7 cellular contexts compared by ENCODE assay signal in genomic region chr2:19868224-19868623, GRCh38. TPM values are rescaled to one million over a fixed set of nuclear protein-coding genes. Genes with fewer than 3 reads are reported as not detected.
DNase-seq lines count a peak whose midpoint lies in the region; ATAC-seq and TF ChIP-seq lines count a peak whose summit lies in the region.

No MANE protein-coding gene starts in this region.

- H4K20me1 ChIP-seq in fibroblast of lung (ENCODE audit: control insufficient read depth, extremely low read depth, insufficient read depth, low read length): no peaks in the 10 kb centered on the region

- no peak for TF ChIP-seq CTCF in fibroblast of lung (conservative IDR thresholded peaks at IDR 0.05 in 1 of 2, IDR thresholded peaks at IDR 0.05 in 1 of 2; ENCODE audit: low read depth in 1 of 2, low read length in 2 of 2)

- no peak overlapping the region for H3K27ac ChIP-seq in fibroblast of lung (ENCODE audit: insufficient read depth, low read length)
- H3K27ac ChIP-seq in skin epidermis: peak overlapping the region in 9 of 21 experiments; percentile 45 to 79 (median 62)

- peak overlapping the region; percentile 93 to 100 (median 97) for H3K4me3 Mint-ChIP-seq in IgD-negative memory B cell

- no peak for DNase-seq in fibroblast of lung (ENCODE audit: low read depth in 2 of 2)
- DNase-seq in HuH-7.5 (ENCODE audit: low spot score): no peak
- DNase-seq in anterior cingulate cortex (lab: John Stamatoyannopoulos, UW): no peak

- H3K4me1 ChIP-seq in fibroblast of lung (ENCODE audit: control insufficient read depth, extremely low read depth, insufficient read depth, low read length): no peaks in the 10 kb centered on the region

- no peaks in the 10 kb centered on the region for H3K36me3 Mint-ChIP-seq in IgD-negative memory B cell

- H3K4me2 ChIP-seq in fibroblast of lung (ENCODE audit: extremely low read depth, insufficient read depth, low read length): peak overlapping the region; percentile 54

- H3K79me2 ChIP-seq in fibroblast of lung (ENCODE audit: control insufficient read depth, insufficient read depth, low read length): no peaks in the 10 kb centered on the region

- H3K4me1 Mint-ChIP-seq in IgD-negative memory B cell: peaks cover 14 to 18% (median 15%) of the 10 kb centered on the region in 3 donors

- H3K9ac ChIP-seq in fibroblast of lung (ENCODE audit: insufficient read depth, low read length): no peak overlapping the region

- H3K27me3 ChIP-seq in fibroblast of lung (ENCODE audit: control insufficient read depth, insufficient read depth, low read length): peaks cover 5% of the 10 kb centered on the region

- no peaks in the 10 kb centered on the region for H3K36me3 ChIP-seq in fibroblast of lung (ENCODE audit: control insufficient read depth, insufficient read depth, low read length)

- no peaks in the 10 kb centered on the region for H3K27me3 Mint-ChIP-seq in IgD-negative memory B cell

- peak overlapping the region; percentile 23 to 55 (median 36) for H3K4me3 ChIP-seq in fibroblast of lung (replicated peaks in 1 of 4; ENCODE audit: control extremely low read depth in 1 of 4, insufficient read depth in 1 of 4, low read depth in 3 of 4, low read length in 4 of 4)
- peak overlapping the region; percentile 31 to 49 (median 38) for H3K4me3 ChIP-seq in skin epidermis

- H3K9me3 Mint-ChIP-seq in IgD-negative memory B cell: no peaks in the 10 kb centered on the region

- no peak overlapping the region for H2AFZ ChIP-seq in fibroblast of lung (ENCODE audit: low read length)

- no peaks in the 10 kb centered on the region for H3K9me3 ChIP-seq in fibroblast of lung (ENCODE audit: control insufficient read depth, insufficient read depth, low read depth, low read length)

- H3K27ac Mint-ChIP-seq in IgD-negative memory B cell: peak overlapping the region; percentile 1 to 82 (median 16)

- peak; percentile 1 for ATAC-seq in GM19035 (IDR thresholded peaks at IDR 0.05; ENCODE audit: unreplicated experiment)
- no peak for ATAC-seq in HG02588 (IDR thresholded peaks at IDR 0.05; ENCODE audit: unreplicated experiment)

RNA-seq across cellular contexts. Expression of gene TTC32, which starts 33.6 kb away (rescaled TPM):
- polyA plus RNA-seq in IgD-negative memory B cell: 18.3 TPM
- total RNA-seq in fibroblast of lung: 5.6 and 5.8 TPM in 2 replicates
- polyA plus RNA-seq in fibroblast of lung: 4.7 and 6.0 TPM in 2 replicates
- 4.2 and 6.1 TPM in 2 replicates for polyA plus RNA-seq in fibroblast of lung (2012)
- polyA minus RNA-seq in fibroblast of lung (ENCODE audit: low replicate concordance): not detected in 2 replicates
